ENCODE assay signal across 17 cellular contexts in the genomic region with DNA sequence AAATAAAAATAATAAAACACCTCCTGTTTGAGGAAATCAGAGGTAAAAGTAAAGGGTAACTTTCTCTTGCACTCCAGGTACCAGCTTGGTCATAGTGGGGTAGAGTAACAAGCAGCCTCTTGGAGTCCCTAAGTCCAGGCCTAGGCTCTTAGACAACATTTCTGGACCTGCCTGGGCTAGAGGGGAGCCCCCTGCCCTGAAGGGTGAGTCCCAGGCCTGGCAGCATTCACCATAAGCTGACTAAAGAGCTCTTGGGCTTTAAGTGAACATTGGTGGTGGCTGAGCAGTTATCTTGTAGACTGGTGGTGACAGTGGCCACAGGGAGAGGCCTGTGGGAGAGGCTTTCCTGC. TPM values are rescaled to one million over a fixed set of nuclear protein-coding genes. Genes with fewer than 3 reads are reported as not detected.
DNase-seq lines count a peak whose midpoint lies in the region; ATAC-seq, FAIRE-seq and TF ChIP-seq lines count a peak whose summit lies in the region.
"Had no signal": no experiment of that assay in that cellular context is flagged by ENCODE, and none has a peak within 500 bp of the region (broad histone marks: within the 10 kb centered on the region; RNA-seq: fewer than 3 reads in every experiment).

No MANE protein-coding gene starts in this region.

- peak; percentile 47 for ATAC-seq in activated CD4-positive, alpha-beta T cell treated with anti-CD3 and anti-CD28 coated beads for 36 hours
- peak; percentile 52 for ATAC-seq in GM21825 (IDR thresholded peaks at IDR 0.05; ENCODE audit: unreplicated experiment)
- peak; percentile 27 for ATAC-seq in HG03097 (IDR thresholded peaks at IDR 0.05; ENCODE audit: low FRiP score, unreplicated experiment)
- no peak for ATAC-seq in naive thymus-derived CD8-positive, alpha-beta T cell
- ATAC-seq in sciatic nerve: no peak

- H3K79me2 ChIP-seq in keratinocyte (ENCODE audit: control insufficient read depth, insufficient read depth, low read length): no peaks in the 10 kb centered on the region

- CTCF ChIA-PET in activated CD4-positive, alpha-beta T cell treated with anti-CD3 and anti-CD28 coated beads for 36 hours (lab: Charles Lee): interaction anchor here (0.6 kb wide), 1 partner anchor 30 kb away, joined by 3 read pairs; no protein-coding TSS in a partner anchor

- peak overlapping the region; percentile 73 for H3K27ac ChIP-seq in keratinocyte (ENCODE audit: control insufficient read depth, insufficient read depth, low read length)
- H3K27ac ChIP-seq: spleen, upper lobe of left lung had no signal

- intact Hi-C loops in activated CD4-positive, alpha-beta T cell treated with anti-CD3 and anti-CD28 coated beads for 36 hours (cut with DNase I, micrococcal nuclease): no loop called here
- intact Hi-C loops in activated CD4-positive, alpha-beta T cell treated with anti-CD3 and anti-CD28 coated beads, Interleukin-2, amount 10 ng/mL, durations not matched to agents 24 days and 14 days (cut with micrococcal nuclease): no loop called here
- intact Hi-C loops in sciatic nerve (cut with DNase I): no loop called here

- H3K9me1 ChIP-seq in keratinocyte (ENCODE audit: control insufficient read depth, extremely low read depth, insufficient read depth, low read length): no peaks in the 10 kb centered on the region

- peak overlapping the region; percentile 15 for H3K9ac ChIP-seq in keratinocyte (ENCODE audit: control insufficient read depth, extremely low read depth, insufficient read depth, low read length)

- no peaks in the 10 kb centered on the region for H3K36me3 Mint-ChIP-seq in activated CD4-positive, alpha-beta T cell treated with anti-CD3 and anti-CD28 coated beads for 36 hours (ENCODE audit: low read depth)
- no peaks in the 10 kb centered on the region for H3K36me3 Mint-ChIP-seq in activated CD4-positive, alpha-beta T cell treated with anti-CD3 and anti-CD28 coated beads, Interleukin-2, amount 10 ng/mL, durations not matched to agents 24 days and 14 days (ENCODE audit: low read depth)
- H3K36me3 Mint-ChIP-seq in naive thymus-derived CD8-positive, alpha-beta T cell: peaks cover 0 to 15% (median 0%) of the 10 kb centered on the region in 3 donors

- dilution Hi-C loops in keratinocyte (cut with MboI; ENCODE audit: extremely low pct_ligation_motif_present, low sequenced_read_pairs): no loop called here

- H3K4me1 ChIP-seq in keratinocyte (ENCODE audit: control insufficient read depth, extremely low read depth, insufficient read depth, low read length): peaks cover 12% of the 10 kb centered on the region
- H3K4me1 ChIP-seq: spleen, upper lobe of left lung had no signal

- no peaks in the 10 kb centered on the region for H3K36me3 ChIP-seq in keratinocyte (ENCODE audit: control insufficient read depth in 2 of 2, extremely low read depth in 1 of 2, insufficient read depth in 2 of 2, low read length in 2 of 2)
- H3K36me3 ChIP-seq: spleen, upper lobe of left lung had no signal

- no peaks in the 10 kb centered on the region for H3K9me3 ChIP-seq in keratinocyte (ENCODE audit: control insufficient read depth, low read depth, low read length)

- H3K27me3 Mint-ChIP-seq in activated CD4-positive, alpha-beta T cell treated with anti-CD3 and anti-CD28 coated beads for 36 hours: peaks cover 1% of the 10 kb centered on the region
- no peaks in the 10 kb centered on the region for H3K27me3 Mint-ChIP-seq in activated CD4-positive, alpha-beta T cell treated with anti-CD3 and anti-CD28 coated beads, Interleukin-2, amount 10 ng/mL, durations not matched to agents 24 days and 14 days
- H3K27me3 Mint-ChIP-seq in naive thymus-derived CD8-positive, alpha-beta T cell: peaks cover 0 to 10% (median 1%) of the 10 kb centered on the region in 5 donors
- H3K27me3 Mint-ChIP-seq: activated CD4-positive, alpha-beta memory T cell treated with anti-CD3 and anti-CD28 coated beads, Interleukin-2, amount 10 ng/mL, durations not matched to agents 7 days and 5 days had no signal

- H3K4me3 Mint-ChIP-seq in activated CD4-positive, alpha-beta T cell treated with anti-CD3 and anti-CD28 coated beads for 36 hours: no peak overlapping the region
- no peak overlapping the region for H3K4me3 Mint-ChIP-seq in activated CD4-positive, alpha-beta T cell treated with anti-CD3 and anti-CD28 coated beads, Interleukin-2, amount 10 ng/mL, durations not matched to agents 24 days and 14 days
- H3K4me3 Mint-ChIP-seq in naive thymus-derived CD8-positive, alpha-beta T cell: no peak overlapping the region
- H3K4me3 Mint-ChIP-seq: activated CD4-positive, alpha-beta memory T cell treated with anti-CD3 and anti-CD28 coated beads, Interleukin-2, amount 10 ng/mL, durations not matched to agents 7 days and 5 days had no signal

- H3K4me2 ChIP-seq in keratinocyte (ENCODE audit: control insufficient read depth, extremely low read depth, insufficient read depth, low read depth, low read length): no peak overlapping the region

- H3K9me3 Mint-ChIP-seq in activated CD4-positive, alpha-beta T cell treated with anti-CD3 and anti-CD28 coated beads for 36 hours (ENCODE audit: low read depth): peaks cover 12% of the 10 kb centered on the region
- peaks cover 9% of the 10 kb centered on the region for H3K9me3 Mint-ChIP-seq in activated CD4-positive, alpha-beta T cell treated with anti-CD3 and anti-CD28 coated beads, Interleukin-2, amount 10 ng/mL, durations not matched to agents 24 days and 14 days
- H3K9me3 Mint-ChIP-seq in naive thymus-derived CD8-positive, alpha-beta T cell: peaks cover 4 to 47% (median 16%) of the 10 kb centered on the region in 9 donors

- no peaks in the 10 kb centered on the region for H3K27me3 ChIP-seq in keratinocyte (ENCODE audit: control insufficient read depth, extremely low read depth, insufficient read depth, low read length)
- H3K27me3 ChIP-seq: spleen, upper lobe of left lung had no signal

- FAIRE-seq in keratinocyte (lab: Jason Lieb, UNC): no peak

- peaks cover 3% of the 10 kb centered on the region for H3K4me1 Mint-ChIP-seq in activated CD4-positive, alpha-beta T cell treated with anti-CD3 and anti-CD28 coated beads for 36 hours
- H3K4me1 Mint-ChIP-seq in activated CD4-positive, alpha-beta T cell treated with anti-CD3 and anti-CD28 coated beads, Interleukin-2, amount 10 ng/mL, durations not matched to agents 24 days and 14 days: no peaks in the 10 kb centered on the region
- H3K4me1 Mint-ChIP-seq in naive thymus-derived CD8-positive, alpha-beta T cell: no peaks in the 10 kb centered on the region

- DNase-seq in activated CD4-positive, alpha-beta T cell treated with anti-CD3 and anti-CD28 coated beads for 36 hours: no peak
- no peak for DNase-seq in activated CD4-positive, alpha-beta T cell treated with anti-CD3 and anti-CD28 coated beads, Interleukin-2, amount 10 ng/mL, durations not matched to agents 24 days and 14 days
- DNase-seq in keratinocyte (ENCODE audit: low read depth, low spot score) (no peak), cerebellar nuclear complex (lab: John Stamatoyannopoulos, UW) (no peak), sciatic nerve (ENCODE audit: low spot score) (no peak)
- DNase-seq in naive thymus-derived CD8-positive, alpha-beta T cell: no peak
- DNase-seq: activated CD4-positive, alpha-beta memory T cell treated with anti-CD3 and anti-CD28 coated beads, Interleukin-2, amount 10 ng/mL, durations not matched to agents 7 days and 5 days; activated naive CD4-positive, alpha-beta T cell treated with anti-CD3 and anti-CD28 coated beads, Interleukin-2, amount 50 U/mL, for 16 hours; central memory CD4-positive, alpha-beta T cell; NCI-H345; occipital lobe; spleen; upper lobe of left lung had no signal

- no peak overlapping the region for H3K27ac Mint-ChIP-seq in activated CD4-positive, alpha-beta T cell treated with anti-CD3 and anti-CD28 coated beads for 36 hours
- H3K27ac Mint-ChIP-seq in activated CD4-positive, alpha-beta T cell treated with anti-CD3 and anti-CD28 coated beads, Interleukin-2, amount 10 ng/mL, durations not matched to agents 24 days and 14 days: no peak overlapping the region
- no peak overlapping the region for H3K27ac Mint-ChIP-seq in naive thymus-derived CD8-positive, alpha-beta T cell
- H3K27ac Mint-ChIP-seq: activated CD4-positive, alpha-beta memory T cell treated with anti-CD3 and anti-CD28 coated beads, Interleukin-2, amount 10 ng/mL, durations not matched to agents 7 days and 5 days had no signal

- POLR2A ChIA-PET in activated CD4-positive, alpha-beta T cell treated with anti-CD3 and anti-CD28 coated beads for 36 hours (lab: Charles Lee): no interaction called here
- POLR2A ChIA-PET in naive thymus-derived CD8-positive, alpha-beta T cell (lab: Charles Lee): no interaction called here

- H4K20me1 ChIP-seq in keratinocyte (ENCODE audit: control insufficient read depth, extremely low read depth, insufficient read depth, low read length): no peaks in the 10 kb centered on the region

- H3K4me3 ChIP-seq in keratinocyte (ENCODE audit: control insufficient read depth in 2 of 3, extremely low read depth in 1 of 3, insufficient read depth in 2 of 3, low read depth in 1 of 3, low read length in 3 of 3): no peak overlapping the region
- H3K4me3 ChIP-seq: spleen, upper lobe of left lung had no signal

- TF ChIP-seq CTCF in keratinocyte (optimal IDR thresholded peaks at IDR 0.05 in 1 of 3, IDR thresholded peaks at IDR 0.05 in 1 of 3, conservative IDR thresholded peaks at IDR 0.05 in 1 of 3; ENCODE audit: extremely low read depth in 1 of 3, insufficient read depth in 2 of 3, low read length in 3 of 3): no peak

- no peak overlapping the region for H2AFZ ChIP-seq in keratinocyte (ENCODE audit: control insufficient read depth, low read length)

RNA-seq across cellular contexts. Expression of a gene that starts 18.6 kb away (rescaled TPM):
- not detected for total RNA-seq in activated CD4-positive, alpha-beta T cell treated with anti-CD3 and anti-CD28 coated beads for 36 hours
- not detected in 2 replicates for total RNA-seq in activated CD4-positive, alpha-beta T cell treated with anti-CD3 and anti-CD28 coated beads, Interleukin-2, amount 10 ng/mL, durations not matched to agents 24 days and 14 days
- not detected in 3 replicates for polyA plus RNA-seq in keratinocyte
- not detected for polyA plus RNA-seq in keratinocyte (2011; ENCODE audit: low read depth)
- not detected in 2 replicates for polyA plus RNA-seq in keratinocyte (2011; cell fraction: cytosol; rRNA removed)
- polyA plus RNA-seq in keratinocyte (2011; cell fraction: nucleus; rRNA removed): not detected in 2 replicates
- not detected in 2 replicates for polyA plus RNA-seq in keratinocyte (2012; ENCODE audit: low replicate concordance)
- polyA minus RNA-seq in keratinocyte: not detected in 3 replicates
- polyA minus RNA-seq in keratinocyte (2011; cell fraction: cytosol; rRNA and poly(A)+ RNA removed): not detected
- not detected in 2 replicates for polyA minus RNA-seq in keratinocyte (2011; cell fraction: nucleus; rRNA and poly(A)+ RNA removed)
- total RNA-seq in naive thymus-derived CD8-positive, alpha-beta T cell: not detected
- polyA plus RNA-seq in naive thymus-derived CD8-positive, alpha-beta T cell: not detected
- total RNA-seq in sciatic nerve: not detected
- total RNA-seq: A172; activated CD4-positive, alpha-beta memory T cell treated with anti-CD3 and anti-CD28 coated beads, Interleukin-2, amount 10 ng/mL, durations not matched to agents 7 days and 5 days; lung microvascular endothelial cell; occipital lobe; spleen; upper lobe of left lung had no signal
- polyA plus RNA-seq: spleen had no signal

RNA-seq across cellular contexts. Expression of a gene that starts 30.4 kb away (rescaled TPM):
- total RNA-seq in activated CD4-positive, alpha-beta T cell treated with anti-CD3 and anti-CD28 coated beads for 36 hours: not detected
- total RNA-seq in activated CD4-positive, alpha-beta T cell treated with anti-CD3 and anti-CD28 coated beads, Interleukin-2, amount 10 ng/mL, durations not matched to agents 24 days and 14 days: not detected in 2 replicates
- not detected in 3 replicates for polyA plus RNA-seq in keratinocyte
- not detected for polyA plus RNA-seq in keratinocyte (2011; ENCODE audit: low read depth)
- polyA plus RNA-seq in keratinocyte (2011; cell fraction: cytosol; rRNA removed): not detected in 2 replicates
- not detected in 2 replicates for polyA plus RNA-seq in keratinocyte (2011; cell fraction: nucleus; rRNA removed)
- not detected in 2 replicates for polyA plus RNA-seq in keratinocyte (2012; ENCODE audit: low replicate concordance)
- polyA minus RNA-seq in keratinocyte: not detected in 3 replicates
- not detected for polyA minus RNA-seq in keratinocyte (2011; cell fraction: cytosol; rRNA and poly(A)+ RNA removed)
- not detected in 2 replicates for polyA minus RNA-seq in keratinocyte (2011; cell fraction: nucleus; rRNA and poly(A)+ RNA removed)
- not detected for total RNA-seq in naive thymus-derived CD8-positive, alpha-beta T cell
- not detected for polyA plus RNA-seq in naive thymus-derived CD8-positive, alpha-beta T cell
- not detected for total RNA-seq in sciatic nerve
- total RNA-seq: A172; activated CD4-positive, alpha-beta memory T cell treated with anti-CD3 and anti-CD28 coated beads, Interleukin-2, amount 10 ng/mL, durations not matched to agents 7 days and 5 days; lung microvascular endothelial cell; occipital lobe; spleen; upper lobe of left lung had no signal
- polyA plus RNA-seq: spleen had no signal

RNA-seq across cellular contexts. Expression of a gene that starts 43.0 kb away (rescaled TPM):
- not detected for total RNA-seq in activated CD4-positive, alpha-beta T cell treated with anti-CD3 and anti-CD28 coated beads for 36 hours
- total RNA-seq in activated CD4-positive, alpha-beta T cell treated with anti-CD3 and anti-CD28 coated beads, Interleukin-2, amount 10 ng/mL, durations not matched to agents 24 days and 14 days: not detected in 2 replicates
- not detected in 3 replicates for polyA plus RNA-seq in keratinocyte
- not detected for polyA plus RNA-seq in keratinocyte (2011; ENCODE audit: low read depth)
- polyA plus RNA-seq in keratinocyte (2011; cell fraction: cytosol; rRNA removed): not detected in 2 replicates
- polyA plus RNA-seq in keratinocyte (2011; cell fraction: nucleus; rRNA removed): not detected in 2 replicates
- polyA plus RNA-seq in keratinocyte (2012; ENCODE audit: low replicate concordance): not detected in 2 replicates
- polyA minus RNA-seq in keratinocyte: not detected in 3 replicates
- not detected for polyA minus RNA-seq in keratinocyte (2011; cell fraction: cytosol; rRNA and poly(A)+ RNA removed)
- not detected in 2 replicates for polyA minus RNA-seq in keratinocyte (2011; cell fraction: nucleus; rRNA and poly(A)+ RNA removed)
- total RNA-seq in naive thymus-derived CD8-positive, alpha-beta T cell: not detected
- not detected for polyA plus RNA-seq in naive thymus-derived CD8-positive, alpha-beta T cell
- total RNA-seq in sciatic nerve: not detected
- total RNA-seq: A172; activated CD4-positive, alpha-beta memory T cell treated with anti-CD3 and anti-CD28 coated beads, Interleukin-2, amount 10 ng/mL, durations not matched to agents 7 days and 5 days; lung microvascular endothelial cell; occipital lobe; spleen; upper lobe of left lung had no signal
- polyA plus RNA-seq: spleen had no signal

RNA-seq across cellular contexts. Expression of a gene that starts 44.9 kb away (rescaled TPM):
- not detected for total RNA-seq in activated CD4-positive, alpha-beta T cell treated with anti-CD3 and anti-CD28 coated beads for 36 hours
- not detected in 2 replicates for total RNA-seq in activated CD4-positive, alpha-beta T cell treated with anti-CD3 and anti-CD28 coated beads, Interleukin-2, amount 10 ng/mL, durations not matched to agents 24 days and 14 days
- not detected in 3 replicates for polyA plus RNA-seq in keratinocyte
- not detected for polyA plus RNA-seq in keratinocyte (2011; ENCODE audit: low read depth)
- not detected in 2 replicates for polyA plus RNA-seq in keratinocyte (2011; cell fraction: cytosol; rRNA removed)
- polyA plus RNA-seq in keratinocyte (2011; cell fraction: nucleus; rRNA removed): not detected in 2 replicates
- not detected in 2 replicates for polyA plus RNA-seq in keratinocyte (2012; ENCODE audit: low replicate concordance)
- 0.67 TPM in 1 of 3 replicates, not detected in the others for polyA minus RNA-seq in keratinocyte
- not detected for polyA minus RNA-seq in keratinocyte (2011; cell fraction: cytosol; rRNA and poly(A)+ RNA removed)
- polyA minus RNA-seq in keratinocyte (2011; cell fraction: nucleus; rRNA and poly(A)+ RNA removed): not detected in 2 replicates
- not detected for total RNA-seq in naive thymus-derived CD8-positive, alpha-beta T cell
- polyA plus RNA-seq in naive thymus-derived CD8-positive, alpha-beta T cell: not detected
- not detected for total RNA-seq in sciatic nerve
- total RNA-seq: A172; activated CD4-positive, alpha-beta memory T cell treated with anti-CD3 and anti-CD28 coated beads, Interleukin-2, amount 10 ng/mL, durations not matched to agents 7 days and 5 days; lung microvascular endothelial cell; occipital lobe; spleen; upper lobe of left lung had no signal
- polyA plus RNA-seq: spleen had no signal

Comparison
In these comparisons a context has a peak if more than half of its experiments do, and no peak if none do; other contexts are left out.
1. ATAC-seq: peak in activated CD4-positive, alpha-beta T cell treated with anti-CD3 and anti-CD28 coated beads for 36 hours (single experiment), GM21825 (single experiment) and HG03097 (single experiment); none in naive thymus-derived CD8-positive, alpha-beta T cell (0 of 2) and sciatic nerve (single experiment).